ENCODE assay signal across 35 cellular contexts in the genomic region with DNA sequence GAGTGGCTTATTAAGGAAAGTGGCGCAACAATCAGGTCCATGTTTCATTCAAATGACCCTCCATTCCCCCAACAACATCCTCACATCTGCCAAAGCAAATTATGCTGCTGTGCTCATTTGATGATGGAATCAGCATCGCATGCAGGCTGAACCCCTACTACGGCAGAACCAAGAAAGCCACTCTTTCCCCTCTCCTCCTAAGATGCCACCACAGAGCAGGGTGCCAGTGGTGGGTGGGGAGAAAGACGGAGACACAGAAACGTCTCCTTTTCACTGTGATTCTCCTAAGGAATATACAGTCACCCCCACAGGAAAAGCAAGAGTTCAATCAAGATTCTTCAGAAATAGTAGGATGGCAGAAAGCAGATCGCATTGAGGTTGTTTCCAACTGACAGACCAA. TPM values are rescaled to one million over a fixed set of nuclear protein-coding genes. Genes with fewer than 3 reads are reported as not detected.
"Had no signal": no experiment of that assay in that cellular context is flagged by ENCODE, and none has a peak within 500 bp of the region (broad histone marks: within the 10 kb centered on the region; RNA-seq: fewer than 3 reads in every experiment).

No MANE protein-coding gene starts in this region.

- H3K36me3 ChIP-seq: adrenal gland had no signal

- H3K9me3 ChIP-seq: adrenal gland, body of pancreas, gastrocnemius medialis had no signal

- H3K27ac ChIP-seq: adrenal gland, body of pancreas, foreskin keratinocyte, gastrocnemius medialis, heart left ventricle had no signal

- H3K4me1 ChIP-seq: body of pancreas, foreskin keratinocyte, gastrocnemius medialis had no signal

- H3K4me3 Mint-ChIP-seq: activated CD4-positive, alpha-beta T cell treated with anti-CD3 and anti-CD28 coated beads for 36 hours; activated CD4-positive, alpha-beta T cell treated with anti-CD3 and anti-CD28 coated beads, Interleukin-2, amount 10 ng/mL, durations not matched to agents 24 days and 14 days; activated CD8-positive, alpha-beta memory T cell treated with anti-CD3 and anti-CD28 coated beads, Interleukin-2, amount 10 ng/mL, durations not matched to agents 7 days and 5 days; activated CD8-positive, alpha-beta T cell treated with anti-CD3 and anti-CD28 coated beads for 36 hours; activated naive CD4-positive, alpha-beta T cell treated with anti-CD3 and anti-CD28 coated beads for 36 hours; activated naive CD4-positive, alpha-beta T cell treated with anti-CD3 and anti-CD28 coated beads, Interleukin-2, amount 50 U/mL, for 24 hours; activated naive CD8-positive, alpha-beta T cell treated with anti-CD3 and anti-CD28 coated beads for 36 hours; activated naive CD8-positive, alpha-beta T cell treated with anti-CD3 and anti-CD28 coated beads, Interleukin-2, amount 50 U/mL, for 24 hours; activated T-helper 1 cell treated with anti-CD3 and anti-CD28 coated beads, Interleukin-12 subunit alpha, Interleukin-12 subunit beta, Interleukin-2, Interleukin-4 antibody, amounts not matched to agents 30 ng/mL and 10 ng/mL and 1 ng/mL, durations not matched to agents 14 hours and 24 hours and 36 hours; T-helper 17 cell had no signal

- H3K4me3 ChIP-seq: adrenal gland, body of pancreas, gastrocnemius medialis, heart left ventricle had no signal

- H3K9me3 Mint-ChIP-seq: activated CD4-positive, alpha-beta T cell treated with anti-CD3 and anti-CD28 coated beads, Interleukin-2, amount 10 ng/mL, durations not matched to agents 24 days and 14 days; activated naive CD4-positive, alpha-beta T cell treated with anti-CD3 and anti-CD28 coated beads for 36 hours; activated naive CD8-positive, alpha-beta T cell treated with anti-CD3 and anti-CD28 coated beads for 36 hours; activated naive CD8-positive, alpha-beta T cell treated with anti-CD3 and anti-CD28 coated beads, Interleukin-2, amount 50 U/mL, for 24 hours; activated T-helper 1 cell treated with anti-CD3 and anti-CD28 coated beads, Interleukin-12 subunit alpha, Interleukin-12 subunit beta, Interleukin-2, Interleukin-4 antibody, amounts not matched to agents 30 ng/mL and 10 ng/mL and 1 ng/mL, durations not matched to agents 14 hours and 24 hours and 36 hours; activated T-helper 2 cell treated with anti-CD3 and anti-CD28 coated beads, Interferon-gamma antibody, Interleukin-2, Interleukin-4, amounts not matched to agents 10 μg/mL and 5 μg/mL and 100 μg/mL, durations not matched to agents 14 hours and 24 hours and 36 hours had no signal

- H3K27me3 Mint-ChIP-seq: activated CD4-positive, alpha-beta T cell treated with anti-CD3 and anti-CD28 coated beads for 36 hours; activated CD4-positive, alpha-beta T cell treated with anti-CD3 and anti-CD28 coated beads, Interleukin-2, amount 10 ng/mL, durations not matched to agents 24 days and 14 days; activated CD8-positive, alpha-beta memory T cell treated with anti-CD3 and anti-CD28 coated beads, Interleukin-2, amount 10 ng/mL, durations not matched to agents 7 days and 5 days; activated CD8-positive, alpha-beta T cell treated with anti-CD3 and anti-CD28 coated beads for 36 hours; activated naive CD4-positive, alpha-beta T cell treated with anti-CD3 and anti-CD28 coated beads, Interleukin-2, amount 50 U/mL, for 24 hours; activated naive CD8-positive, alpha-beta T cell treated with anti-CD3 and anti-CD28 coated beads for 36 hours; T-helper 17 cell had no signal

- DNase-seq: activated CD4-positive, alpha-beta T cell treated with anti-CD3 and anti-CD28 coated beads for 36 hours; activated CD4-positive, alpha-beta T cell treated with anti-CD3 and anti-CD28 coated beads, Interleukin-2, amount 10 ng/mL, durations not matched to agents 24 days and 14 days; activated CD4-positive, alpha-beta T cell treated with anti-CD3 and anti-CD28 coated beads, Interleukin-2, amount 50 U/mL, for 48 hours; activated CD4-positive, CD25-positive, alpha-beta regulatory T cell; activated CD4-positive, CD25-positive, alpha-beta regulatory T cell treated with anti-CD3 and anti-CD28 coated beads, Interleukin-2, amount 50 U/mL, for 72 hours; activated CD8-positive, alpha-beta memory T cell treated with anti-CD3 and anti-CD28 coated beads, Interleukin-2, amount 10 ng/mL, durations not matched to agents 7 days and 5 days; activated CD8-positive, alpha-beta memory T cell treated with anti-CD3 and anti-CD28 coated beads, Interleukin-2, amount 50 U/mL, for 4 hours; activated CD8-positive, alpha-beta T cell treated with anti-CD3 and anti-CD28 coated beads for 36 hours; activated effector memory CD4-positive, alpha-beta T cell treated with anti-CD3 and anti-CD28 coated beads, Interleukin-2, amount 50 U/mL, for 16 hours; activated naive CD4-positive, alpha-beta T cell treated with anti-CD3 and anti-CD28 coated beads for 36 hours; activated naive CD8-positive, alpha-beta T cell treated with anti-CD3 and anti-CD28 coated beads for 36 hours; activated naive CD8-positive, alpha-beta T cell treated with anti-CD3 and anti-CD28 coated beads, Interleukin-2, amount 50 U/mL, for 24 hours; activated T-cell treated with anti-CD3 and anti-CD28 coated beads, Interleukin-2, amount 50 U/mL, for 1 hour; activated T-cell treated with anti-CD3 and anti-CD28 coated beads, Interleukin-2, amount 50 U/mL, for 48 hours; adrenal gland; amygdala; aorta; body of pancreas; caudate nucleus; cortex of kidney; dermis blood vessel endothelial cell; effector CD8-positive, alpha-beta T cell; foreskin keratinocyte; gastrocnemius medialis; glutamatergic neuron; heart left ventricle; T-helper 1 cell; T-helper 17 cell had no signal

- H3K27ac Mint-ChIP-seq: activated CD4-positive, alpha-beta T cell treated with anti-CD3 and anti-CD28 coated beads for 36 hours; activated CD4-positive, alpha-beta T cell treated with anti-CD3 and anti-CD28 coated beads, Interleukin-2, amount 10 ng/mL, durations not matched to agents 24 days and 14 days; activated CD8-positive, alpha-beta memory T cell treated with anti-CD3 and anti-CD28 coated beads, Interleukin-2, amount 10 ng/mL, durations not matched to agents 7 days and 5 days; activated CD8-positive, alpha-beta T cell treated with anti-CD3 and anti-CD28 coated beads for 36 hours; activated naive CD4-positive, alpha-beta T cell treated with anti-CD3 and anti-CD28 coated beads for 36 hours; activated naive CD4-positive, alpha-beta T cell treated with anti-CD3 and anti-CD28 coated beads, Interleukin-2, amount 50 U/mL, for 24 hours; activated naive CD8-positive, alpha-beta T cell treated with anti-CD3 and anti-CD28 coated beads for 36 hours; activated naive CD8-positive, alpha-beta T cell treated with anti-CD3 and anti-CD28 coated beads, Interleukin-2, amount 50 U/mL, for 24 hours; activated T-helper 1 cell treated with anti-CD3 and anti-CD28 coated beads, Interleukin-12 subunit alpha, Interleukin-12 subunit beta, Interleukin-2, Interleukin-4 antibody, amounts not matched to agents 30 ng/mL and 10 ng/mL and 1 ng/mL, durations not matched to agents 14 hours and 24 hours and 36 hours; activated T-helper 2 cell treated with anti-CD3 and anti-CD28 coated beads, Interferon-gamma antibody, Interleukin-2, Interleukin-4, amounts not matched to agents 10 μg/mL and 5 μg/mL and 100 μg/mL, durations not matched to agents 14 hours and 24 hours and 36 hours; T-helper 17 cell had no signal

- ATAC-seq: activated CD4-positive, alpha-beta T cell treated with anti-CD3 and anti-CD28 coated beads for 36 hours; activated CD8-positive, alpha-beta memory T cell treated with anti-CD3 and anti-CD28 coated beads, Interleukin-2, amount 10 ng/mL, durations not matched to agents 7 days and 5 days; activated CD8-positive, alpha-beta T cell treated with anti-CD3 and anti-CD28 coated beads for 36 hours; activated naive CD8-positive, alpha-beta T cell treated with anti-CD3 and anti-CD28 coated beads, Interleukin-2, amount 50 U/mL, for 24 hours; body of pancreas; esophagus mucosa; foreskin keratinocyte; gastrocnemius medialis; heart left ventricle; T-helper 17 cell had no signal

- H3K27me3 ChIP-seq: adrenal gland, body of pancreas, foreskin keratinocyte, gastrocnemius medialis, heart left ventricle had no signal

RNA-seq across cellular contexts. Expression of a gene that starts 43.4 kb away (rescaled TPM):
- total RNA-seq: activated CD4-positive, alpha-beta T cell treated with anti-CD3 and anti-CD28 coated beads for 36 hours; activated CD4-positive, alpha-beta T cell treated with anti-CD3 and anti-CD28 coated beads, Interleukin-2, amount 10 ng/mL, durations not matched to agents 24 days and 14 days; activated CD8-positive, alpha-beta memory T cell treated with anti-CD3 and anti-CD28 coated beads for 36 hours; activated CD8-positive, alpha-beta memory T cell treated with anti-CD3 and anti-CD28 coated beads, Interleukin-2, amount 10 ng/mL, durations not matched to agents 7 days and 5 days; activated CD8-positive, alpha-beta T cell treated with anti-CD3 and anti-CD28 coated beads for 36 hours; activated naive CD4-positive, alpha-beta T cell treated with anti-CD3 and anti-CD28 coated beads for 36 hours; activated naive CD8-positive, alpha-beta T cell treated with anti-CD3 and anti-CD28 coated beads for 36 hours; activated T-helper 1 cell treated with anti-CD3 and anti-CD28 coated beads, Interleukin-12 subunit alpha, Interleukin-12 subunit beta, Interleukin-2, Interleukin-4 antibody, amounts not matched to agents 30 ng/mL and 10 ng/mL and 1 ng/mL, durations not matched to agents 14 hours and 24 hours and 36 hours; activated T-helper 2 cell treated with anti-CD3 and anti-CD28 coated beads, Interferon-gamma antibody, Interleukin-2, Interleukin-4, amounts not matched to agents 10 μg/mL and 5 μg/mL and 100 μg/mL, durations not matched to agents 14 hours and 24 hours and 36 hours; adrenal gland; aorta; body of pancreas; chondrocyte; dermis blood vessel endothelial cell; epithelial cell of proximal tubule; esophagus mucosa; foreskin keratinocyte; gastrocnemius medialis; heart left ventricle; T-helper 17 cell had no signal
- polyA plus RNA-seq: adrenal gland, aorta, foreskin keratinocyte, heart left ventricle had no signal
